Comparison of ENCODE assay signal across 19 cellular contexts in the genomic region with DNA sequence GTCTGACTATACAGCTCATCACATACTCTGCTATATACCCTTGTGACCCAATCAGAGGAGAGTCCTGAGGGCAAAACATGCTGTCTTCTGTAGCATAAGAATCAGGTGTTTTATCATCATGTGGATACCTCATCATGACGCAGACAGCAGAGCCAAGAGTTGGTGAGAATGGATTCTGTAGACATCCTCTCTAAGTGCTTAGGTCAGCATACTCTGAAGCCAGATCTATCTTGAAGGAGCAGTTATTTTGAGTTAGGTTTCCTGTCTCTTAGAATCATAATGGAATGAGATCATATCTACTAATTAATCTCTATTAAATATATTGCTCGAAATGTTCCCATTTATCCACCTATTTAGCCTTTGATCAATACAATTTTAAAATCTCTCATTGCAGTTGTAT.
DNase-seq lines count a peak whose midpoint lies in the region; ATAC-seq, FAIRE-seq and TF ChIP-seq lines count a peak whose summit lies in the region.
"Had no signal": no experiment of that assay in that cellular context is flagged by ENCODE, and none has a peak within 500 bp of the region (broad histone marks: within the 10 kb centered on the region; RNA-seq: fewer than 3 reads in every experiment).

No MANE protein-coding gene starts in this region.

- CTCF ChIA-PET in A549 (lab: Yijun Ruan, JAX): no interaction called here

- H3K4me1 ChIP-seq in A549 (no peaks in the 10 kb centered on the region), foreskin keratinocyte (no peaks in the 10 kb centered on the region)
- H3K4me1 ChIP-seq: BLaER1, Caco-2 had no signal

- TF ChIP-seq EP300 in A549 (IDR thresholded peaks at IDR 0.05): no peak

- H3K27me3 ChIP-seq in foreskin keratinocyte: no peaks in the 10 kb centered on the region
- H3K27me3 ChIP-seq: BLaER1 had no signal

- H3K4me2 ChIP-seq in A549: no peak overlapping the region
- H3K4me2 ChIP-seq: BLaER1, GM23338 had no signal

- 35% methylated on average over 2 of the region's 2 CpGs for whole genome bisulfite sequencing in A549 (ENCODE audit: missing lambda C conversion rate)

- no peaks in the 10 kb centered on the region for H3K9me3 ChIP-seq in A549
- H3K9me3 ChIP-seq: BLaER1, Caco-2 had no signal

- no peak for TF ChIP-seq RAD21 in A549 (conservative IDR thresholded peaks at IDR 0.05 in 1 of 2, IDR thresholded peaks at IDR 0.05 in 1 of 2)

- no peak for FAIRE-seq in A549 (lab: Jason Lieb, UNC)
- FAIRE-seq: GM12891 had no signal

- POLR2A ChIA-PET in A549 (lab: Yijun Ruan, JAX): no interaction called here

- H3K27ac ChIP-seq in A549: no peak overlapping the region
- no peak overlapping the region for H3K27ac ChIP-seq in foreskin keratinocyte
- H3K27ac ChIP-seq: BLaER1, C4-2B had no signal

- no peak for TF ChIP-seq POLR2A in A549 (IDR thresholded peaks at IDR 0.05; ENCODE audit: low read length)

- TF ChIP-seq CTCF in A549 (IDR thresholded peaks at IDR 0.05): no peak
- no peak for TF ChIP-seq CTCF in foreskin keratinocyte (conservative IDR thresholded peaks at IDR 0.05)

- ATAC-seq in A549: no peak
- peak; percentile 35 for ATAC-seq in foreskin keratinocyte
- no peak for ATAC-seq in GM19035 (IDR thresholded peaks at IDR 0.05; ENCODE audit: unreplicated experiment)
- ATAC-seq: CD8-positive, alpha-beta T cell; GM23338; HCT116 had no signal

- no peak overlapping the region for H3K4me3 ChIP-seq in A549
- H3K4me3 ChIP-seq: BLaER1, GM23338 had no signal

- DNase-seq in A549 (ENCODE audit: low read depth in 1 of 2, low spot score in 1 of 2) (no peak), ELR (ENCODE audit: low read depth) (peak; percentile 2), RPMI8226 (peak; percentile 3), foreskin keratinocyte (no peak), anterior cingulate cortex (lab: John Stamatoyannopoulos, UW) (no peak), GF-D8 (lab: John Stamatoyannopoulos, UW) (no peak)
- DNase-seq: Caco-2; CD4-positive, CD25-positive, alpha-beta regulatory T cell; CD8-positive, alpha-beta T cell; DMS153; DND-41; GDM1; H9 had no signal

TF ChIP-seq in A549, 52 proteins besides CTCF, POLR2A, EP300 and RAD21:
- TF ChIP-seq RARB (CRISPR knock-in tag; IDR thresholded peaks at IDR 0.05): no peak
- TF ChIP-seq MAFK (IDR thresholded peaks at IDR 0.05; ENCODE audit: partially characterized antibody): peak; percentile 68
- no peak for TF ChIP-seq HOXB5 (CRISPR knock-in tag; IDR thresholded peaks at IDR 0.05)
- TF ChIP-seq ZFP36 (IDR thresholded peaks at IDR 0.05; ENCODE audit: borderline replicate concordance, partially characterized antibody): no peak
- TF ChIP-seq HEYL (CRISPR knock-in tag; IDR thresholded peaks at IDR 0.05): no peak
- TF ChIP-seq, protein P1, sequence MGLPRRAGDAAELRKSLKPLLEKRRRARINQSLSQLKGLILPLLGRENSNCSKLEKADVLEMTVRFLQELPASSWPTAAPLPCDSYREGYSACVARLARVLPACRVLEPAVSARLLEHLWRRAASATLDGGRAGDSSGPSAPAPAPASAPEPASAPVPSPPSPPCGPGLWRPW (IDR thresholded peaks at IDR 0.05): no peak

Comparison
In these comparisons a context has a peak if more than half of its experiments do, and no peak if none do; other contexts are left out.
1. DNase-seq: peak in ELR (single experiment) and RPMI8226 (single experiment); none in A549 (0 of 2), foreskin keratinocyte (0 of 2), anterior cingulate cortex (0 of 58) and GF-D8 (single experiment).